ENCODE assay signal across 20 cellular contexts in genomic region chr17:36594626-36595401, GRCh38.
"Had no signal": no experiment of that assay in that cellular context is flagged by ENCODE, and none has a peak within 500 bp of the region (broad histone marks: within the 10 kb centered on the region; RNA-seq: fewer than 3 reads in every experiment).

No MANE protein-coding gene starts in this region.

- H3K4me3 Mint-ChIP-seq: activated B cell treated with CpG ODN at 0.5 μM for 24 hours; activated CD4-positive, alpha-beta memory T cell treated with anti-CD3 and anti-CD28 coated beads for 36 hours; activated naive CD4-positive, alpha-beta T cell treated with anti-CD3 and anti-CD28 coated beads, Interleukin-2, amount 50 U/mL, for 24 hours; activated T-helper 1 cell treated with anti-CD3 and anti-CD28 coated beads, Interleukin-12 subunit alpha, Interleukin-12 subunit beta, Interleukin-2, Interleukin-4 antibody, amounts not matched to agents 30 ng/mL and 10 ng/mL and 1 ng/mL, durations not matched to agents 14 hours and 24 hours and 36 hours; stimulated activated memory B cell treated with anti-CD40 and anti-IgM and Interleukin-4, amounts not matched to agents 10 μg/mL and 1 μg/mL and 100 μg/mL, for 72 hours had no signal

- H3K36me3 ChIP-seq: right lobe of liver had no signal

- H3K27me3 Mint-ChIP-seq: activated B cell treated with CpG ODN at 0.5 μM for 24 hours; activated CD4-positive, alpha-beta memory T cell treated with anti-CD3 and anti-CD28 coated beads for 36 hours; activated naive CD4-positive, alpha-beta T cell treated with anti-CD3 and anti-CD28 coated beads, Interleukin-2, amount 50 U/mL, for 24 hours; brain; naive thymus-derived CD8-positive, alpha-beta T cell; stimulated activated memory B cell treated with anti-CD40 and anti-IgM and Interleukin-4, amounts not matched to agents 10 μg/mL and 1 μg/mL and 100 μg/mL, for 72 hours had no signal

- H3K9me3 Mint-ChIP-seq: activated B cell treated with CpG ODN at 0.5 μM for 24 hours; activated CD4-positive, alpha-beta memory T cell treated with anti-CD3 and anti-CD28 coated beads for 36 hours; activated naive CD4-positive, alpha-beta T cell treated with anti-CD3 and anti-CD28 coated beads, Interleukin-2, amount 50 U/mL, for 24 hours; activated T-helper 1 cell treated with anti-CD3 and anti-CD28 coated beads, Interleukin-12 subunit alpha, Interleukin-12 subunit beta, Interleukin-2, Interleukin-4 antibody, amounts not matched to agents 30 ng/mL and 10 ng/mL and 1 ng/mL, durations not matched to agents 14 hours and 24 hours and 36 hours; brain; naive thymus-derived CD8-positive, alpha-beta T cell; stimulated activated memory B cell treated with anti-CD40 and anti-IgM and Interleukin-4, amounts not matched to agents 10 μg/mL and 1 μg/mL and 100 μg/mL, for 72 hours had no signal

- ATAC-seq: gastroesophageal sphincter; left lobe of liver; naive thymus-derived CD8-positive, alpha-beta T cell; right lobe of liver; stimulated activated memory B cell treated with anti-CD40 and anti-IgM and Interleukin-4, amounts not matched to agents 10 μg/mL and 1 μg/mL and 100 μg/mL, for 72 hours had no signal

- H3K27ac ChIP-seq: gastroesophageal sphincter, parathyroid adenoma, right lobe of liver had no signal

- DNase-seq: activated B cell treated with CpG ODN at 0.5 μM for 24 hours; activated CD4-positive, alpha-beta memory T cell treated with anti-CD3 and anti-CD28 coated beads for 36 hours; activated CD4-positive, alpha-beta T cell treated with anti-CD3 and anti-CD28 coated beads for 4 hours; activated gamma-delta T cell; aorta; effector CD4-positive, alpha-beta T cell; naive thymus-derived CD8-positive, alpha-beta T cell; nucleus accumbens; right lobe of liver; stimulated activated CD4-positive, alpha-beta T cell treated with anti-CD3 and anti-CD28 coated beads, Interleukin-15, amount 100 ng/mL, for 24 hours; T-helper 9 cell had no signal

- H3K27ac Mint-ChIP-seq: activated B cell treated with CpG ODN at 0.5 μM for 24 hours; activated CD4-positive, alpha-beta memory T cell treated with anti-CD3 and anti-CD28 coated beads for 36 hours; activated naive CD4-positive, alpha-beta T cell treated with anti-CD3 and anti-CD28 coated beads, Interleukin-2, amount 50 U/mL, for 24 hours; activated T-helper 1 cell treated with anti-CD3 and anti-CD28 coated beads, Interleukin-12 subunit alpha, Interleukin-12 subunit beta, Interleukin-2, Interleukin-4 antibody, amounts not matched to agents 30 ng/mL and 10 ng/mL and 1 ng/mL, durations not matched to agents 14 hours and 24 hours and 36 hours; stimulated activated memory B cell treated with anti-CD40 and anti-IgM and Interleukin-4, amounts not matched to agents 10 μg/mL and 1 μg/mL and 100 μg/mL, for 72 hours had no signal

- H3K27me3 ChIP-seq: gastroesophageal sphincter, right lobe of liver had no signal

- H3K4me3 ChIP-seq: gastroesophageal sphincter, lung, right lobe of liver, skin epidermis had no signal

- H3K9me3 ChIP-seq: gastroesophageal sphincter, right lobe of liver had no signal

- H3K9ac ChIP-seq: parathyroid adenoma had no signal
